1 cellular context compared by ENCODE assay signal in the genomic region with DNA sequence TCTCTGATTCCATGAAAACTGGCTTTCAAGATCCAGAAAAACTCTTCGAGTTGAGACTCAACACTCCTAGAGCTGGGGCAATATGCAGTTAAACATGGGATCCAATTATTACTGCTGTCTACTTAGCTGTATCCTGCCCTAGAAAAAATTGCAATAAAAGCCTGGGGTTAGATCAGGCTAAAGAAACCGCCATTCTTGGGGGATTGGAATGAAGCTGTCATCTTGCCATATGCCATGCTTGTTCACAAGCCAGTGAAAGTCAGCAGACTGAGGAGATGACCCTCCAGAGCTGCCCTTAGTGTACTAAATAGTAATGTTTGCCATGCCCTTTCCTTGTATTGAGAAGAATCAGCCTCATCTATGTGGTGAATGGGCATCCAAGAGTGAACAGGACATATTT.
TF ChIP-seq lines count a peak whose summit lies in the region.

No MANE protein-coding gene starts in this region.

TF ChIP-seq in HCT116, 20 proteins besides CTCF, POLR2A, EP300 and RAD21 (continued from another document):
- TF ChIP-seq, protein P1, sequence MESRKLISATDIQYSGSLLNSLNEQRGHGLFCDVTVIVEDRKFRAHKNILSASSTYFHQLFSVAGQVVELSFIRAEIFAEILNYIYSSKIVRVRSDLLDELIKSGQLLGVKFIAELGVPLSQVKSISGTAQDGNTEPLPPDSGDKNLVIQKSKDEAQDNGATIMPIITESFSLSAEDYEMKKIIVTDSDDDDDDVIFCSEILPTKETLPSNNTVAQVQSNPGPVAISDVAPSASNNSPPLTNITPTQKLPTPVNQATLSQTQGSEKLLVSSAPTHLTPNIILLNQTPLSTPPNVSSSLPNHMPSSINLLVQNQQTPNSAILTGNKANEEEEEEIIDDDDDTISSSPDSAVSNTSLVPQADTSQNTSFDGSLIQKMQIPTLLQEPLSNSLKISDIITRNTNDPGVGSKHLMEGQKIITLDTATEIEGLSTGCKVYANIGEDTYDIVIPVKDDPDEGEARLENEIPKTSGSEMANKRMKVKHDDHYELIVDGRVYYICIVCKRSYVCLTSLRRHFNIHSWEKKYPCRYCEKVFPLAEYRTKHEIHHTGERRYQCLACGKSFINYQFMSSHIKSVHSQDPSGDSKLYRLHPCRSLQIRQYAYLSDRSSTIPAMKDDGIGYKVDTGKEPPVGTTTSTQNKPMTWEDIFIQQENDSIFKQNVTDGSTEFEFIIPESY (IDR thresholded peaks at IDR 0.05; ENCODE audit: extremely low read depth, insufficient replicate concordance, low read length), result no peak
- no peak for TF ChIP-seq EZH2 (IDR thresholded peaks at IDR 0.05)
- TF ChIP-seq JUND (IDR thresholded peaks at IDR 0.05), result no peak
- TF ChIP-seq ELF1 (IDR thresholded peaks at IDR 0.05; ENCODE audit: borderline replicate concordance, low read depth), result no peak
- TF ChIP-seq FOSL1 (IDR thresholded peaks at IDR 0.05; ENCODE audit: low read depth), result no peak
- TF ChIP-seq YY1 (IDR thresholded peaks at IDR 0.05; ENCODE audit: extremely low read depth, insufficient replicate concordance, low read depth, low read length), result no peak
- TF ChIP-seq CEBPB (IDR thresholded peaks at IDR 0.05; ENCODE audit: low read depth), result no peak
- TF ChIP-seq, protein P2, sequence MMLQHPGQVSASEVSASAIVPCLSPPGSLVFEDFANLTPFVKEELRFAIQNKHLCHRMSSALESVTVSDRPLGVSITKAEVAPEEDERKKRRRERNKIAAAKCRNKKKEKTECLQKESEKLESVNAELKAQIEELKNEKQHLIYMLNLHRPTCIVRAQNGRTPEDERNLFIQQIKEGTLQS (IDR thresholded peaks at IDR 0.05), result no peak
- no peak for TF ChIP-seq SP1 (IDR thresholded peaks at IDR 0.05; ENCODE audit: low read depth)
